8 cellular contexts compared by ENCODE assay signal in genomic region chr6:35259194-35259945, GRCh38. TPM values are rescaled to one million over a fixed set of nuclear protein-coding genes. Genes with fewer than 3 reads are reported as not detected.
A peak's percentile ranks its signal among the peaks of the same experiment; 100 is the strongest.
DNase-seq lines count a peak whose midpoint lies in the region; ATAC-seq and TF ChIP-seq lines count a peak whose summit lies in the region.

Gene ZNF76 (plus strand): TSS chr6:35259735. CDS start chr6:35281152, 21,417 bp downstream.

- H3K27me3 Mint-ChIP-seq in activated T-helper 2 cell treated with anti-CD3 and anti-CD28 coated beads, Interferon-gamma antibody, Interleukin-2, Interleukin-4, amounts not matched to agents 10 μg/mL and 5 μg/mL and 100 μg/mL, durations not matched to agents 14 hours and 24 hours and 36 hours (ENCODE audit: low read depth): no peaks in the 10 kb centered on the region
- H3K27me3 Mint-ChIP-seq in natural killer cell treated with Interleukin-12 subunit alpha and Interleukin-12 subunit beta and Interleukin-15 and Interleukin-18, amount 100 ng/mL, for 72 hours: no peaks in the 10 kb centered on the region

- H3K36me3 Mint-ChIP-seq in activated T-helper 2 cell treated with anti-CD3 and anti-CD28 coated beads, Interferon-gamma antibody, Interleukin-2, Interleukin-4, amounts not matched to agents 10 μg/mL and 5 μg/mL and 100 μg/mL, durations not matched to agents 14 hours and 24 hours and 36 hours (ENCODE audit: low read depth): no peaks in the 10 kb centered on the region
- peaks cover 5% of the 10 kb centered on the region for H3K36me3 Mint-ChIP-seq in natural killer cell treated with Interleukin-12 subunit alpha and Interleukin-12 subunit beta and Interleukin-15 and Interleukin-18, amount 100 ng/mL, for 72 hours

- no peaks in the 10 kb centered on the region for H3K9me3 ChIP-seq in RWPE2 (ENCODE audit: severe bottlenecking)

- H3K27ac ChIP-seq in RWPE2 (ENCODE audit: poor library complexity, severe bottlenecking): peak within 1 kb of the TSS; percentile 80

- DNase-seq in Daoy (ENCODE audit: low read depth) (peak; percentile 99), GOT3 (lab: John Stamatoyannopoulos, UW) (peak; percentile 76), LoVo (ENCODE audit: low spot score) (peak; percentile 98), RWPE2 (ENCODE audit: low spot score) (peak; percentile 96), fibroblast of peridontal ligament (ENCODE audit: extremely low read depth) (peak; percentile 95)
- DNase-seq in activated T-helper 2 cell treated with anti-CD3 and anti-CD28 coated beads, Interferon-gamma antibody, Interleukin-2, Interleukin-4, amounts not matched to agents 10 μg/mL and 5 μg/mL and 100 μg/mL, durations not matched to agents 14 hours and 24 hours and 36 hours (ENCODE audit: low spot score): peak; percentile 87
- peak; percentile 96 for DNase-seq in natural killer cell treated with Interleukin-12 subunit alpha and Interleukin-12 subunit beta and Interleukin-15 and Interleukin-18, amount 100 ng/mL, for 72 hours (ENCODE audit: low spot score)
- DNase-seq in stimulated activated naive CD8-positive, alpha-beta T cell treated with anti-CD3 and anti-CD28 coated beads, Interleukin-15, Interleukin-2, amounts not matched to agents 100 U/mL and 50 U/mL, for 24 hours: peak; percentile 95

- H3K4me1 ChIP-seq in RWPE2 (ENCODE audit: insufficient read depth, poor library complexity, severe bottlenecking): peaks cover 10% of the 10 kb centered on the region

- intact Hi-C loops in activated T-helper 2 cell treated with anti-CD3 and anti-CD28 coated beads, Interferon-gamma antibody, Interleukin-2, Interleukin-4, amounts not matched to agents 10 μg/mL and 5 μg/mL and 100 μg/mL, durations not matched to agents 14 hours and 24 hours and 36 hours (cut with micrococcal nuclease): no loop called here

- H3K4me3 Mint-ChIP-seq in activated T-helper 2 cell treated with anti-CD3 and anti-CD28 coated beads, Interferon-gamma antibody, Interleukin-2, Interleukin-4, amounts not matched to agents 10 μg/mL and 5 μg/mL and 100 μg/mL, durations not matched to agents 14 hours and 24 hours and 36 hours (ENCODE audit: low read depth): peak within 1 kb of the TSS; percentile 92
- H3K4me3 Mint-ChIP-seq in natural killer cell treated with Interleukin-12 subunit alpha and Interleukin-12 subunit beta and Interleukin-15 and Interleukin-18, amount 100 ng/mL, for 72 hours: peak within 1 kb of the TSS; percentile 92

- peaks cover 33% of the 10 kb centered on the region for H3K4me1 Mint-ChIP-seq in activated T-helper 2 cell treated with anti-CD3 and anti-CD28 coated beads, Interferon-gamma antibody, Interleukin-2, Interleukin-4, amounts not matched to agents 10 μg/mL and 5 μg/mL and 100 μg/mL, durations not matched to agents 14 hours and 24 hours and 36 hours (ENCODE audit: low read depth)
- H3K4me1 Mint-ChIP-seq in natural killer cell treated with Interleukin-12 subunit alpha and Interleukin-12 subunit beta and Interleukin-15 and Interleukin-18, amount 100 ng/mL, for 72 hours (ENCODE audit: low read depth in 2 of 2): peaks cover 40 to 48% of the 10 kb centered on the region in 2 donors

- H3K27me3 ChIP-seq in RWPE2 (ENCODE audit: insufficient read depth, poor library complexity, severe bottlenecking): no peaks in the 10 kb centered on the region

- H3K36me3 ChIP-seq in RWPE2 (ENCODE audit: low read depth): no peaks in the 10 kb centered on the region

- TF ChIP-seq CTCF in RWPE2 (IDR thresholded peaks at IDR 0.05; ENCODE audit: poor library complexity, severe bottlenecking): no peak

- no peaks in the 10 kb centered on the region for H3K9me3 Mint-ChIP-seq in activated T-helper 2 cell treated with anti-CD3 and anti-CD28 coated beads, Interferon-gamma antibody, Interleukin-2, Interleukin-4, amounts not matched to agents 10 μg/mL and 5 μg/mL and 100 μg/mL, durations not matched to agents 14 hours and 24 hours and 36 hours
- H3K9me3 Mint-ChIP-seq in natural killer cell treated with Interleukin-12 subunit alpha and Interleukin-12 subunit beta and Interleukin-15 and Interleukin-18, amount 100 ng/mL, for 72 hours: no peaks in the 10 kb centered on the region

- peak within 1 kb of the TSS; percentile 86 for H3K4me3 ChIP-seq in RWPE2 (ENCODE audit: severe bottlenecking)

- H3K27ac Mint-ChIP-seq in activated T-helper 2 cell treated with anti-CD3 and anti-CD28 coated beads, Interferon-gamma antibody, Interleukin-2, Interleukin-4, amounts not matched to agents 10 μg/mL and 5 μg/mL and 100 μg/mL, durations not matched to agents 14 hours and 24 hours and 36 hours: peak within 1 kb of the TSS; percentile 89
- peak within 1 kb of the TSS; percentile 93 to 97 for H3K27ac Mint-ChIP-seq in natural killer cell treated with Interleukin-12 subunit alpha and Interleukin-12 subunit beta and Interleukin-15 and Interleukin-18, amount 100 ng/mL, for 72 hours

- ATAC-seq in RWPE2 (ENCODE audit: low read depth): peak; percentile 81
- peak; percentile 92 to 96 for ATAC-seq in natural killer cell treated with Interleukin-12 subunit alpha and Interleukin-12 subunit beta and Interleukin-15 and Interleukin-18, amount 100 ng/mL, for 72 hours
- ATAC-seq in stimulated activated naive CD8-positive, alpha-beta T cell treated with anti-CD3 and anti-CD28 coated beads, Interleukin-15, Interleukin-2, amounts not matched to agents 100 U/mL and 50 U/mL, for 24 hours: peak; percentile 92

RNA-seq across cellular contexts. Expression of gene ZNF76, which starts in this region (rescaled TPM):
- total RNA-seq in Daoy (2014; rRNA removed; shearing (Covaris generic)): 9.1 and 12.5 TPM in 2 replicates
- total RNA-seq in activated T-helper 2 cell treated with anti-CD3 and anti-CD28 coated beads, Interferon-gamma antibody, Interleukin-2, Interleukin-4, amounts not matched to agents 10 μg/mL and 5 μg/mL and 100 μg/mL, durations not matched to agents 14 hours and 24 hours and 36 hours: 37.5 and 39.8 TPM in 2 replicates
- total RNA-seq in natural killer cell treated with Interleukin-12 subunit alpha and Interleukin-12 subunit beta and Interleukin-15 and Interleukin-18, amount 100 ng/mL, for 72 hours: 10 to 100 TPM; 24.0 to 52.2 TPM

Comparison
In these comparisons a context has a peak if more than half of its experiments do, and no peak if none do; other contexts are left out.
1. Peak in every context shown above with its lines: DNase-seq, ATAC-seq, H3K4me3 ChIP-seq and H3K27ac ChIP-seq.